Comparison of ENCODE assay signal across 9 cellular contexts in the genomic region with DNA sequence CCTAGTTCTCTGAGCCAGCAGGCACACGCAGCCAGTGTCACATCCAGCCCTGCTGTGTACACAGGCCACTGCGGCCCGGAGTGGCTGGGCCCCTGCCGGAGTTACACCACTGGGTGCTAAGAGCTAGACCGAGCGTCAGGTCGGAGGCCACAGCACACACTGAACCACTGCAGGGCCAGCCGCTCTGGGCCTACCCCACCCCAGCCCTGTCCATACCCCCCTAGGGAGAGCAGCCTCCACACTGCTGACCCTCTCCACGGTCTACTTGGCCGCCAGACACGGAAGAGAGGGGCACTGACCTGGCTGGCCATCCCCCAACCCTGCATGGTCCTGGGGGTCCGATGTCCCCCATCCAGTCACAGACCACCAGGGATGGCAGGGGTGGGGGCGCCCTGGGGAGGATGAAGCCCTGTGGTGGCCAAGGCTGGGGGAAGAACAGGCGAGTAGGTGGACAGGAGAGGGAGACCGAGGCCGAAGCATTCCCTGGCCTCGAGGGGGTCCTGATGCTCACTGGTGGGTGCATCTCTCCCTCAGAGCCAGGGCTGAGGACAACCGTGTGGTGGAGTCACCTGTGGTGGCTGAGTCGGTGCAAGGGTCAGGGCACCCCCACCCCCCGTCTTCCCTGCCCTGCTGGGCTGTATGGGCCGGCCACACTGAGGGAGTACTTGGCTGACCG. TPM values are rescaled to one million over a fixed set of nuclear protein-coding genes. Genes with fewer than 3 reads are reported as not detected.
DNase-seq lines count a peak whose midpoint lies in the region; ATAC-seq and TF ChIP-seq lines count a peak whose summit lies in the region.
"Had no signal": no experiment of that assay in that cellular context is flagged by ENCODE, and none has a peak within 500 bp of the region (broad histone marks: within the 10 kb centered on the region; RNA-seq: fewer than 3 reads in every experiment).

No MANE protein-coding gene starts in this region.

- H3K27me3 ChIP-seq in DND-41 (ENCODE audit: insufficient read depth, low read length, poor library complexity), result no peaks in the 10 kb centered on the region
- H3K27me3 ChIP-seq in trophoblast cell (ENCODE audit: insufficient read depth, low read length), result no peaks in the 10 kb centered on the region

- ATAC-seq in DND-41 (ENCODE audit: insufficient read depth, low read depth) (no peak), HG03520 (IDR thresholded peaks at IDR 0.05; ENCODE audit: unreplicated experiment) (no peak), HG02840 (IDR thresholded peaks at IDR 0.05; ENCODE audit: low FRiP score, unreplicated experiment) (no peak)

- WGBS in trophoblast cell (ENCODE audit: extremely low coverage, insufficient coverage, insufficient read length), result no CpG with 5 or more reads among the region's 22 CpGs

- H4K8ac ChIP-seq in trophoblast cell (ENCODE audit: low read depth, low read length), result peak overlapping the region; percentile 72

- no peak overlapping the region for H3K27ac ChIP-seq in DND-41 (ENCODE audit: low read length)
- peak overlapping the region; percentile 82 for H3K27ac ChIP-seq in RWPE1
- H3K27ac ChIP-seq in trophoblast cell (ENCODE audit: low read depth, low read length), result no peak overlapping the region
- H3K27ac ChIP-seq: WERI-Rb-1 had no signal

- H4K20me1 ChIP-seq in DND-41 (ENCODE audit: insufficient read depth, low read length), result no peaks in the 10 kb centered on the region; the same call in 1 of the 2 replicates

- H3K4me3 ChIP-seq in DND-41 (ENCODE audit: low read depth in 1 of 2, low read length in 2 of 2) (peak overlapping the region in 1 of 2 experiments; percentile 62; a peak in 3 of 4 replicates), foreskin fibroblast (ENCODE audit: low read depth in 1 of 2, low read length in 2 of 2) (peak overlapping the region; percentile 31 to 50), trophoblast cell (ENCODE audit: low read depth, low read length) (no peak overlapping the region)

- TF ChIP-seq CTCF in DND-41 (IDR thresholded peaks at IDR 0.05; ENCODE audit: borderline replicate concordance, extremely low read depth, low read length, poor library complexity, severe bottlenecking) (no peak), RWPE1 (conservative IDR thresholded peaks at IDR 0.05; ENCODE audit: low read depth) (no peak), foreskin fibroblast (IDR thresholded peaks at IDR 0.05; ENCODE audit: low read depth, low read length) (no peak)

- H3K9ac ChIP-seq in DND-41 (ENCODE audit: low read depth, low read length) (peak overlapping the region; percentile 76; the same call in 1 of the 2 replicates), trophoblast cell (ENCODE audit: low read length) (no peak overlapping the region)

- DNase-seq in DND-41 (no peak), RWPE1 (ENCODE audit: low spot score) (no peak), foreskin fibroblast (no peak), trophoblast cell (no peak), activated gamma-delta T cell (lab: John Stamatoyannopoulos, UW) (no peak)
- DNase-seq in stimulated activated CD4-positive, alpha-beta T cell treated with anti-CD3 and anti-CD28 coated beads, Interleukin-12 subunit alpha, Interleukin-12 subunit beta, amount 100 ng/mL, for 4 hours, result no peak

- peaks cover 8% of the 10 kb centered on the region for H3K79me1 ChIP-seq in trophoblast cell (ENCODE audit: low read length)

- H3K4me2 ChIP-seq in DND-41 (ENCODE audit: insufficient read depth, low read length) (peak overlapping the region; percentile 83), trophoblast cell (ENCODE audit: low read length) (peak overlapping the region; percentile 55)

- H3K4ac ChIP-seq in trophoblast cell (ENCODE audit: low read depth, low read length), result no peak overlapping the region

- H3K9me3 ChIP-seq in DND-41 (ENCODE audit: insufficient read depth, low read length, severe bottlenecking) (no peaks in the 10 kb centered on the region), trophoblast cell (ENCODE audit: insufficient read depth, low read depth, low read length) (peaks cover 4% of the 10 kb centered on the region)

- no peak overlapping the region for H4K12ac ChIP-seq in trophoblast cell (ENCODE audit: low read depth, low read length)

- H2AFZ ChIP-seq in DND-41 (ENCODE audit: low read depth, low read length) (no peak overlapping the region), trophoblast cell (ENCODE audit: insufficient read depth, low read length, poor library complexity) (peak overlapping the region; percentile 33)

- CTCF ChIA-PET in RWPE1 (lab: Yijun Ruan, JAX), result no interaction called here

- peak overlapping the region; percentile 71 for H3K14ac ChIP-seq in trophoblast cell (ENCODE audit: low read length)

- H2BK120ac ChIP-seq in trophoblast cell (ENCODE audit: insufficient read depth, low read length, poor library complexity), result no peak overlapping the region

- H4K91ac ChIP-seq in trophoblast cell (ENCODE audit: low read depth, low read length), result peak overlapping the region; percentile 18

- peaks cover 9% of the 10 kb centered on the region for H3K4me1 ChIP-seq in DND-41 (ENCODE audit: insufficient read depth, low read length)
- H3K4me1 ChIP-seq in trophoblast cell (ENCODE audit: control insufficient read depth in 1 of 2, insufficient read depth in 2 of 2, low read length in 2 of 2), result peaks cover 6 to 11% of the 10 kb centered on the region in 2 experiments

- no peak overlapping the region for H3K23ac ChIP-seq in trophoblast cell (ENCODE audit: low read length)

- H3K79me2 ChIP-seq in DND-41 (ENCODE audit: insufficient read depth, low read length) (peaks cover 5% of the 10 kb centered on the region; the same call in 1 of the 2 replicates), trophoblast cell (ENCODE audit: control insufficient read depth, insufficient read depth, low read length, poor library complexity) (peaks cover 4% of the 10 kb centered on the region)

- peak overlapping the region; percentile 75 for H3K18ac ChIP-seq in trophoblast cell (ENCODE audit: low read length)

- peak overlapping the region; percentile 73 for H2AK5ac ChIP-seq in trophoblast cell (ENCODE audit: low read length)

- H2BK5ac ChIP-seq in trophoblast cell (ENCODE audit: low read depth, low read length, poor library complexity), result no peak overlapping the region

- peak overlapping the region; percentile 16 for H2BK12ac ChIP-seq in trophoblast cell (ENCODE audit: low read length)

- POLR2A ChIA-PET in RWPE1 (lab: Yijun Ruan, JAX; ENCODE audit: low non-redundant PET), result interaction anchor here (0.6 kb wide), 1 partner anchor 562 kb away, joined by 4 read pairs; no protein-coding TSS in a partner anchor

- H3K36me3 ChIP-seq in DND-41 (ENCODE audit: insufficient read depth, low read length) (no peaks in the 10 kb centered on the region; the same call in 1 of the 2 replicates), trophoblast cell (ENCODE audit: control insufficient read depth in 1 of 2, insufficient read depth in 2 of 2, low read length in 2 of 2) (peaks cover 5 to 7% of the 10 kb centered on the region in 2 experiments)

RNA-seq across cellular contexts. Expression of gene ZC3H18, which starts 34.9 kb away (rescaled TPM):
- 35.5 and 35.7 TPM in 2 replicates for polyA plus RNA-seq in trophoblast cell (2013)
